20 cellular contexts compared by ENCODE assay signal in genomic region chr20:62317167-62317655, GRCh38.
"Had no signal": no experiment of that assay in that cellular context is flagged by ENCODE, and none has a peak within 500 bp of the region (broad histone marks: within the 10 kb centered on the region; RNA-seq: fewer than 3 reads in every experiment).

No MANE protein-coding gene starts in this region.

- H3K36me3 ChIP-seq: neural progenitor cell, ovary had no signal

- H3K36me3 Mint-ChIP-seq: activated naive CD4-positive, alpha-beta T cell treated with anti-CD3 and anti-CD28 coated beads, Interleukin-2, amount 50 U/mL, for 24 hours; naive B cell; neural progenitor cell had no signal

- H3K27me3 Mint-ChIP-seq: activated B cell treated with CpG ODN at 0.5 μM for 24 hours; activated CD8-positive, alpha-beta T cell treated with anti-CD3 and anti-CD28 coated beads for 36 hours; activated naive CD4-positive, alpha-beta T cell treated with anti-CD3 and anti-CD28 coated beads, Interleukin-2, amount 50 U/mL, for 24 hours; naive B cell; stimulated activated naive B cell treated with anti-CD40 and anti-IgM and Interleukin-4, amounts not matched to agents 10 μg/mL and 1 μg/mL and 100 μg/mL, for 72 hours had no signal

- DNase-seq: activated B cell treated with CpG ODN at 0.5 μM for 24 hours; activated CD4-positive, alpha-beta T cell treated with anti-CD3 and anti-CD28 coated beads for 48 hours; activated CD8-positive, alpha-beta T cell treated with anti-CD3 and anti-CD28 coated beads for 36 hours; activated effector memory CD4-positive, alpha-beta T cell treated with anti-CD3 and anti-CD28 coated beads, Interleukin-2, amount 50 U/mL, for 16 hours; activated T-cell treated with anti-CD3 and anti-CD28 coated beads, Interleukin-2, amount 50 U/mL, for 48 hours; adrenal gland; effector CD4-positive, alpha-beta T cell; left colon; lower lobe of right lung; naive B cell; ovary; stimulated activated CD4-positive, alpha-beta T cell treated with anti-CD3 and anti-CD28 coated beads, Interleukin-2, amount 100 ng/mL, for 48 hours; stimulated activated naive B cell treated with anti-CD40 and anti-IgM and Interleukin-4, amounts not matched to agents 10 μg/mL and 1 μg/mL and 100 μg/mL, for 72 hours; tibial artery had no signal

- H3K27ac ChIP-seq: adrenal gland, coronary artery, foreskin keratinocyte, heart right ventricle, lower lobe of right lung, neural progenitor cell, ovary had no signal

- H3K4me3 ChIP-seq: adrenal gland, coronary artery, heart right ventricle, lower lobe of right lung, neural progenitor cell, ovary, tibial artery had no signal

- H3K4me1 Mint-ChIP-seq: activated B cell treated with CpG ODN at 0.5 μM for 24 hours; activated naive CD4-positive, alpha-beta T cell treated with anti-CD3 and anti-CD28 coated beads, Interleukin-2, amount 50 U/mL, for 24 hours; neural progenitor cell had no signal

- H3K27ac Mint-ChIP-seq: activated B cell treated with CpG ODN at 0.5 μM for 24 hours; activated CD8-positive, alpha-beta T cell treated with anti-CD3 and anti-CD28 coated beads for 36 hours; activated naive CD4-positive, alpha-beta T cell treated with anti-CD3 and anti-CD28 coated beads, Interleukin-2, amount 50 U/mL, for 24 hours; neural progenitor cell had no signal

- H3K4me2 ChIP-seq: neural progenitor cell had no signal

- ATAC-seq: activated CD8-positive, alpha-beta T cell treated with anti-CD3 and anti-CD28 coated beads for 36 hours; heart right ventricle; left colon; lower lobe of right lung; stimulated activated naive B cell treated with anti-CD40 and anti-IgM and Interleukin-4, amounts not matched to agents 10 μg/mL and 1 μg/mL and 100 μg/mL, for 72 hours had no signal

- H3K4me3 Mint-ChIP-seq: activated B cell treated with CpG ODN at 0.5 μM for 24 hours; activated CD8-positive, alpha-beta T cell treated with anti-CD3 and anti-CD28 coated beads for 36 hours; activated naive CD4-positive, alpha-beta T cell treated with anti-CD3 and anti-CD28 coated beads, Interleukin-2, amount 50 U/mL, for 24 hours; naive B cell; neural progenitor cell; stimulated activated naive B cell treated with anti-CD40 and anti-IgM and Interleukin-4, amounts not matched to agents 10 μg/mL and 1 μg/mL and 100 μg/mL, for 72 hours had no signal

- FAIRE-seq: endothelial cell of umbilical vein had no signal

- H3K9me3 Mint-ChIP-seq: activated B cell treated with CpG ODN at 0.5 μM for 24 hours; activated CD8-positive, alpha-beta T cell treated with anti-CD3 and anti-CD28 coated beads for 36 hours; activated naive CD4-positive, alpha-beta T cell treated with anti-CD3 and anti-CD28 coated beads, Interleukin-2, amount 50 U/mL, for 24 hours; neural progenitor cell had no signal

- H3K9ac ChIP-seq: neural progenitor cell had no signal

- H3K4me1 ChIP-seq: adrenal gland, foreskin keratinocyte, heart right ventricle, lower lobe of right lung, neural progenitor cell, tibial artery had no signal

- H2AFZ ChIP-seq: neural progenitor cell had no signal

- H3K27me3 ChIP-seq: adrenal gland, foreskin keratinocyte, heart right ventricle, neural progenitor cell, ovary, tibial artery had no signal

- H3K9me3 ChIP-seq: adrenal gland, heart right ventricle, lower lobe of right lung, ovary, tibial artery had no signal
